ENCODE assay signal across 15 cellular contexts in the genomic region with DNA sequence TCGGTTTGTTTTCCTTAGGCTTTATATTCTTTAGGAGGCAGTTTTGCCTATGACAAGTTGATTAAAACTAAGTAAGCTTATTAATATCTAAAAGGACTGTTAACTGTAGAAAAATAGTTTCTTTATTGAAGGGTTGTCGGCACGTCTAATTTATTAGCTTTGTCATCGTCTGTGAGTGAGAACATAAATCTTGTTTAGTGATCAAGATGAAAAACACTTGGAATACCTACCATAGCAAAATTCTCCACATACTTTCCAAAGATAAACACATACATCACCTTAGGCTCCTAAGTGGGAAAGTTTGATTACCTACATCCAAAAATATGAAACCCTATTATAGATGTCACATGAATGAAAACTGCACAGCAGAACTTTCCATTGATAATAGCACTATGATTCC.
DNase-seq lines count a peak whose midpoint lies in the region; ATAC-seq, FAIRE-seq and TF ChIP-seq lines count a peak whose summit lies in the region.
"Had no signal": no experiment of that assay in that cellular context is flagged by ENCODE, and none has a peak within 500 bp of the region (broad histone marks: within the 10 kb centered on the region; RNA-seq: fewer than 3 reads in every experiment).

No MANE protein-coding gene starts in this region.

- no peak for ATAC-seq in GM18502 (IDR thresholded peaks at IDR 0.05; ENCODE audit: poor library complexity, unreplicated experiment)
- ATAC-seq in GM19023 (IDR thresholded peaks at IDR 0.05; ENCODE audit: unreplicated experiment), result no peak
- ATAC-seq in activated CD8-positive, alpha-beta T cell treated with anti-CD3 and anti-CD28 coated beads for 36 hours, result no peak

- CTCF ChIA-PET in RWPE1 (lab: Yijun Ruan, JAX), result no interaction called here
- CTCF ChIA-PET in activated CD8-positive, alpha-beta T cell treated with anti-CD3 and anti-CD28 coated beads for 36 hours (lab: Charles Lee), result interaction anchor here (1.2 kb wide), 1 partner anchor 58 kb away, joined by 3 read pairs; no protein-coding TSS in a partner anchor

- no peak overlapping the region for H3K4me3 ChIP-seq in epithelial cell of esophagus (ENCODE audit: low read length)

- H3K27me3 Mint-ChIP-seq in activated CD8-positive, alpha-beta T cell treated with anti-CD3 and anti-CD28 coated beads for 36 hours, result no peaks in the 10 kb centered on the region
- H3K27me3 Mint-ChIP-seq: CD4-positive, alpha-beta T cell had no signal

- no peak overlapping the region for H3K4me3 Mint-ChIP-seq in activated CD8-positive, alpha-beta T cell treated with anti-CD3 and anti-CD28 coated beads for 36 hours
- H3K4me3 Mint-ChIP-seq: B cell; CD4-positive, alpha-beta T cell had no signal

- POLR2A ChIA-PET in RWPE1 (lab: Yijun Ruan, JAX; ENCODE audit: low non-redundant PET), result interaction anchor here (0.6 kb wide), 1 partner anchor 453 kb away, joined by 3 read pairs; no protein-coding TSS in a partner anchor
- POLR2A ChIA-PET in activated CD8-positive, alpha-beta T cell treated with anti-CD3 and anti-CD28 coated beads for 36 hours (lab: Charles Lee), result no interaction called here

- no peaks in the 10 kb centered on the region for H3K4me1 Mint-ChIP-seq in activated CD8-positive, alpha-beta T cell treated with anti-CD3 and anti-CD28 coated beads for 36 hours (ENCODE audit: low read depth)
- H3K4me1 Mint-ChIP-seq: B cell had no signal

- TF ChIP-seq CTCF in RWPE1 (conservative IDR thresholded peaks at IDR 0.05; ENCODE audit: low read depth) (no peak), epithelial cell of esophagus (IDR thresholded peaks at IDR 0.05; ENCODE audit: insufficient read depth, low read depth, low read length, missing control alignments) (no peak)
- TF ChIP-seq CTCF in activated CD8-positive, alpha-beta T cell treated with anti-CD3 and anti-CD28 coated beads for 36 hours (IDR thresholded peaks at IDR 0.05), result no peak

- intact Hi-C loops in activated CD8-positive, alpha-beta T cell treated with anti-CD3 and anti-CD28 coated beads for 36 hours (cut with micrococcal nuclease), result no loop called here

- no peak for FAIRE-seq in urothelium cell line (lab: Jason Lieb, UNC)
- FAIRE-seq: A204.1, H1 had no signal

- H3K36me3 Mint-ChIP-seq in activated CD8-positive, alpha-beta T cell treated with anti-CD3 and anti-CD28 coated beads for 36 hours (ENCODE audit: low read depth), result no peaks in the 10 kb centered on the region

- no peak overlapping the region for H3K27ac Mint-ChIP-seq in activated CD8-positive, alpha-beta T cell treated with anti-CD3 and anti-CD28 coated beads for 36 hours
- H3K27ac Mint-ChIP-seq: B cell; CD4-positive, alpha-beta T cell had no signal

- H3K9me3 Mint-ChIP-seq in activated CD8-positive, alpha-beta T cell treated with anti-CD3 and anti-CD28 coated beads for 36 hours, result no peaks in the 10 kb centered on the region

- DNase-seq in M059J (ENCODE audit: low read depth) (peak; percentile 32), RWPE1 (ENCODE audit: low spot score) (peak; percentile 63), epithelial cell of esophagus (ENCODE audit: low read depth) (peak; percentile 25), urothelium cell line (ENCODE audit: low spot score) (peak; percentile 29)
- DNase-seq in activated CD8-positive, alpha-beta T cell treated with anti-CD3 and anti-CD28 coated beads for 36 hours, result no peak
- DNase-seq: C1 segment of cervical spinal cord; Calu3; CD4-positive, alpha-beta T cell; DMS 273 treated with DMSO at 0.1 percent for 48 hours; HCEC 1CT had no signal

- no peak overlapping the region for H3K27ac ChIP-seq in RWPE1
